Comparison of ENCODE assay signal across 8 cellular contexts in genomic region chr3:122563717-122564025, GRCh38. TPM values are rescaled to one million over a fixed set of nuclear protein-coding genes. Genes with fewer than 3 reads are reported as not detected.
A peak's percentile ranks its signal among the peaks of the same experiment; 100 is the strongest.
DNase-seq lines count a peak whose midpoint lies in the region; ATAC-seq, FAIRE-seq and TF ChIP-seq lines count a peak whose summit lies in the region.

No MANE protein-coding gene starts in this region.

- no peaks in the 10 kb centered on the region for H4K20me1 ChIP-seq in smooth muscle cell (ENCODE audit: low read depth)

- H3K36me3 Mint-ChIP-seq in activated naive CD8-positive, alpha-beta T cell treated with anti-CD3 and anti-CD28 coated beads, Interleukin-2, amount 50 U/mL, for 24 hours (ENCODE audit: low read depth) = peaks cover 32% of the 10 kb centered on the region

- H3F3A ChIP-seq in smooth muscle cell (ENCODE audit: low read depth) = no peaks in the 10 kb centered on the region

- H3K27ac Mint-ChIP-seq in activated naive CD8-positive, alpha-beta T cell treated with anti-CD3 and anti-CD28 coated beads, Interleukin-2, amount 50 U/mL, for 24 hours = peak overlapping the region; percentile 96

- no peaks in the 10 kb centered on the region for H3K27me3 Mint-ChIP-seq in activated naive CD8-positive, alpha-beta T cell treated with anti-CD3 and anti-CD28 coated beads, Interleukin-2, amount 50 U/mL, for 24 hours

- no peak for FAIRE-seq in H54 (lab: Jason Lieb, UNC)

- H3K9me3 Mint-ChIP-seq in activated naive CD8-positive, alpha-beta T cell treated with anti-CD3 and anti-CD28 coated beads, Interleukin-2, amount 50 U/mL, for 24 hours = no peaks in the 10 kb centered on the region

- peak overlapping the region; percentile 84 for H3K4me2 ChIP-seq in smooth muscle cell

- peak overlapping the region; percentile 90 for H3K4me3 Mint-ChIP-seq in activated naive CD8-positive, alpha-beta T cell treated with anti-CD3 and anti-CD28 coated beads, Interleukin-2, amount 50 U/mL, for 24 hours

- no peak for TF ChIP-seq CTCF in smooth muscle cell (IDR thresholded peaks at IDR 0.05; ENCODE audit: borderline replicate concordance, insufficient read depth, poor library complexity, severe bottlenecking)

- H3K27me3 ChIP-seq in smooth muscle cell (ENCODE audit: low read depth) = no peaks in the 10 kb centered on the region

- DNase-seq in Jurkat, Clone E6-1 (ENCODE audit: low read depth, low spot score) = no peak
- no peak for DNase-seq in activated naive CD8-positive, alpha-beta T cell treated with anti-CD3 and anti-CD28 coated beads, Interleukin-2, amount 50 U/mL, for 24 hours
- no peak for DNase-seq in smooth muscle cell (lab: John Stamatoyannopoulos, UW; ENCODE audit: unreplicated experiment)
- no peak for DNase-seq in putamen (ENCODE audit: low spot score)
- no peak for DNase-seq in H54 (ENCODE audit: insufficient read length, low spot score)

- peaks cover 5% of the 10 kb centered on the region for H3K4me1 ChIP-seq in smooth muscle cell (ENCODE audit: low read depth)

- peak overlapping the region; percentile 78 for H3K9ac ChIP-seq in smooth muscle cell (ENCODE audit: low read depth)

- H3K4me3 ChIP-seq in Jurkat, Clone E6-1 (ENCODE audit: low read length) = peak overlapping the region; percentile 74
- H3K4me3 ChIP-seq in iPS-18c (ENCODE audit: insufficient read depth, low read depth, low read length) (peak overlapping the region; percentile 76; the same call in 1 of the 2 replicates), smooth muscle cell (peak overlapping the region; percentile 73)

- peak; percentile 8 for ATAC-seq in GM18868 (IDR thresholded peaks at IDR 0.05; ENCODE audit: unreplicated experiment)
- no peak for ATAC-seq in activated naive CD8-positive, alpha-beta T cell treated with anti-CD3 and anti-CD28 coated beads, Interleukin-2, amount 50 U/mL, for 24 hours
- no peak for ATAC-seq in HG03565 (IDR thresholded peaks at IDR 0.05; ENCODE audit: unreplicated experiment)

- no peaks in the 10 kb centered on the region for H3K79me2 ChIP-seq in smooth muscle cell (ENCODE audit: low read depth)

- H3K4me1 Mint-ChIP-seq in activated naive CD8-positive, alpha-beta T cell treated with anti-CD3 and anti-CD28 coated beads, Interleukin-2, amount 50 U/mL, for 24 hours = peaks cover 64% of the 10 kb centered on the region

- peak overlapping the region; percentile 86 for H2AFZ ChIP-seq in smooth muscle cell (ENCODE audit: low read depth)

- H3K27ac ChIP-seq in smooth muscle cell (ENCODE audit: low read depth) = peak overlapping the region; percentile 33

- H3K9me3 ChIP-seq in iPS-18c (ENCODE audit: control insufficient read depth, insufficient read depth, low read length) (no peaks in the 10 kb centered on the region), smooth muscle cell (replicated peaks; ENCODE audit: low read depth) (no peaks in the 10 kb centered on the region)

- TF ChIP-seq POLR2A in H54 (IDR thresholded peaks at IDR 0.05; ENCODE audit: low read depth, low read length) = no peak

- H3K36me3 ChIP-seq in smooth muscle cell (ENCODE audit: low read depth) = no peaks in the 10 kb centered on the region

- WGBS in smooth muscle cell (ENCODE audit: low lambda C conversion rate) = 73% methylated on average over 5 of the region's 5 CpGs

RNA-seq across cellular contexts. Expression of gene PARP9, which starts 0.4 kb away (rescaled TPM):
- polyA plus RNA-seq in Jurkat, Clone E6-1 (2012; ENCODE audit: insufficient read depth, insufficient read length) = 11.7 TPM
- 4.7 and 5.1 TPM in 2 replicates for total RNA-seq in smooth muscle cell
- 1.7 and 3.8 TPM in 2 replicates for polyA plus RNA-seq in smooth muscle cell

RNA-seq across cellular contexts. Expression of gene DTX3L, which starts 0.5 kb away (rescaled TPM):
- 7.8 TPM for polyA plus RNA-seq in Jurkat, Clone E6-1 (2012; ENCODE audit: insufficient read depth, insufficient read length)
- total RNA-seq in smooth muscle cell = 6.4 and 6.6 TPM in 2 replicates
- 2.2 and 3.6 TPM in 2 replicates for polyA plus RNA-seq in smooth muscle cell

RNA-seq across cellular contexts. Expression of gene PARP15, which starts 13.8 kb away (rescaled TPM):
- not detected for polyA plus RNA-seq in Jurkat, Clone E6-1 (2012; ENCODE audit: insufficient read depth, insufficient read length)
- total RNA-seq in smooth muscle cell = not detected in 2 replicates
- 0.40 TPM in 1 of 2 replicates, not detected in the other for polyA plus RNA-seq in smooth muscle cell

RNA-seq across cellular contexts. Expression of gene KPNA1, which starts 48.9 kb away (rescaled TPM):
- polyA plus RNA-seq in Jurkat, Clone E6-1 (2012; ENCODE audit: insufficient read depth, insufficient read length) = 44.7 TPM
- total RNA-seq in smooth muscle cell = 37.9 and 50.8 TPM in 2 replicates
- polyA plus RNA-seq in smooth muscle cell = 26.7 and 34.6 TPM in 2 replicates
